1 cellular context compared by ENCODE assay signal in the genomic region with DNA sequence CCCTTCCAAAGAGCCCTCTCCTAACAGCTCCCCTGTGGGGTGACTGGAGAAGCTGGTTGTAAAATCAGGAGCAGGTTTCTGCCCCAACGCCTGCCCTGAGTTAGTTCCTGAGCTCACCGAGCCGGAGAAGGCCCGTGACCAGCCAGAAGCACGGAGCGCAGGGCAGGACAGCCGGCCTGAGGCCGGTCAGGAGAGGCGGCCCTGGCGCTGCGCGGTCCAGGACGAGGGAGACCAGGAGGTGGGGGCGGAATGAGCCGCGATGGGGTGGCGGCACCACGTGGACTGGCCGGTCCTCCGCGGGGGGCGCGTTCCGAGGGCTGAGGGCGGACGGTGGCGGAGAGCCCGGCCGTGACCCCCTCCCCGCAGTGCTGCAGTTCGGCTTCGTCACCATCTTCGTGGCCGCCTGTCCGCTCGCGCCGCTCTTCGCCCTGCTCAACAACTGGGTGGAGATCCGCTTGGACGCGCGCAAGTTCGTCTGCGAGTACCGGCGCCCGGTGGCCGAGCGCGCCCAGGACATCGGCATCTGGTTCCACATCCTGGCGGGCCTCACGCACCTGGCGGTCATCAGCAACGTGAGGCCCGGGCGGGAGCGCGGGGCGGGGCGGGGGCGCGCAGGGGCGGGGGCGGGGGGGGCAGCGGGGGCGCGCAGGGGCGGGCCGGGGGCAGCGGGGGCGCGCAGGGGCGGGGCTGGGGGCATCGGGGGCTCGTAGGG.
TF ChIP-seq lines count a peak whose summit lies in the region.

No MANE protein-coding gene starts in this region.

TF ChIP-seq in HepG2, 621 proteins besides CTCF, POLR2A, EP300 and RAD21 (continued from another document and continues in another):
- TF ChIP-seq, protein P1, sequence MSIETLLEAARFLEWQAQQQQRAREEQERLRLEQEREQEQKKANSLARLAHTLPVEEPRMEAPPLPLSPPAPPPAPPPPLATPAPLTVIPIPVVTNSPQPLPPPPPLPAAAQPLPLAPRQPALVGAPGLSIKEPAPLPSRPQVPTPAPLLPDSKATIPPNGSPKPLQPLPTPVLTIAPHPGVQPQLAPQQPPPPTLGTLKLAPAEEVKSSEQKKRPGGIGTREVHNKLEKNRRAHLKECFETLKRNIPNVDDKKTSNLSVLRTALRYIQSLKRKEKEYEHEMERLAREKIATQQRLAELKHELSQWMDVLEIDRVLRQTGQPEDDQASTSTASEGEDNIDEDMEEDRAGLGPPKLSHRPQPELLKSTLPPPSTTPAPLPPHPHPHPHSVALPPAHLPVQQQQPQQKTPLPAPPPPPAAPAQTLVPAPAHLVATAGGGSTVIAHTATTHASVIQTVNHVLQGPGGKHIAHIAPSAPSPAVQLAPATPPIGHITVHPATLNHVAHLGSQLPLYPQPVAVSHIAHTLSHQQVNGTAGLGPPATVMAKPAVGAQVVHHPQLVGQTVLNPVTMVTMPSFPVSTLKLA (IDR thresholded peaks at IDR 0.05): peak; percentile 74
- TF ChIP-seq ELF4 (CRISPR knock-in tag; IDR thresholded peaks at IDR 0.05; ENCODE audit: borderline replicate concordance) (no peak), IKZF1 (IDR thresholded peaks at IDR 0.05) (no peak), ARNT2 (CRISPR knock-in tag; IDR thresholded peaks at IDR 0.05; ENCODE audit: low read depth) (peak; percentile 89; the same call in 1 of the 2 replicates), TOE1 (CRISPR knock-in tag; IDR thresholded peaks at IDR 0.05) (no peak), ZC3H4 (CRISPR knock-in tag; IDR thresholded peaks at IDR 0.05; ENCODE audit: borderline replicate concordance) (no peak), RFXANK (CRISPR knock-in tag; IDR thresholded peaks at IDR 0.05) (peak; percentile 52; the same call in 1 of the 2 replicates), TEAD3 (CRISPR knock-in tag; optimal IDR thresholded peaks at IDR 0.05; ENCODE audit: borderline replicate concordance) (peak; percentile 80), ELF3 (CRISPR knock-in tag; IDR thresholded peaks at IDR 0.05) (no peak; the same call in none of the 2 replicates), MAFG (CRISPR knock-in tag; IDR thresholded peaks at IDR 0.05) (no peak), CENPT (CRISPR knock-in tag; IDR thresholded peaks at IDR 0.05; ENCODE audit: low read depth) (no peak), SETDB1 (CRISPR knock-in tag; IDR thresholded peaks at IDR 0.05; ENCODE audit: borderline replicate concordance) (no peak), CHCHD3 (CRISPR knock-in tag; IDR thresholded peaks at IDR 0.05) (peak; percentile 86; the same call in 1 of the 2 replicates), ZBTB21 (CRISPR knock-in tag; IDR thresholded peaks at IDR 0.05) (no peak), ZIK1 (CRISPR knock-in tag; IDR thresholded peaks at IDR 0.05; ENCODE audit: borderline replicate concordance, low read depth) (peak; percentile 92), TCF12 (IDR thresholded peaks at IDR 0.05) (no peak), TCF12 (CRISPR knock-in tag; IDR thresholded peaks at IDR 0.05) (peak; percentile 74), ZNF207 (IDR thresholded peaks at IDR 0.05; ENCODE audit: borderline replicate concordance) (no peak), ZNF253 (CRISPR knock-in tag; IDR thresholded peaks at IDR 0.05; ENCODE audit: borderline replicate concordance) (no peak), SMARCC2 (IDR thresholded peaks at IDR 0.05) (no peak), SKI (IDR thresholded peaks at IDR 0.05; ENCODE audit: partially characterized antibody) (no peak)
- TF ChIP-seq, protein P2, sequence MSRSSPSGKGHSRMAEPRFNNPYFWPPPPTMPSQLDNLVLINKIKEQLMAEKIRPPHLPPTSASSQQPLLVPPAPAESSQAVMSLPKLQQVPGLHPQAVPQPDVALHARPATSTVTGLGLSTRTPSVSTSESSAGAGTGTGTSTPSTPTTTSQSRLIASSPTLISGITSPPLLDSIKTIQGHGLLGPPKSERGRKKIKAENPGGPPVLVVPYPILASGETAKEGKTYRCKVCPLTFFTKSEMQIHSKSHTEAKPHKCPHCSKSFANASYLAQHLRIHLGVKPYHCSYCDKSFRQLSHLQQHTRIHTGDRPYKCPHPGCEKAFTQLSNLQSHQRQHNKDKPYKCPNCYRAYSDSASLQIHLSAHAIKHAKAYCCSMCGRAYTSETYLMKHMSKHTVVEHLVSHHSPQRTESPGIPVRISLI (CRISPR knock-in tag; IDR thresholded peaks at IDR 0.05; ENCODE audit: borderline replicate concordance): peak; percentile 9; the same call in 1 of the 2 replicates
- TF ChIP-seq, protein P3, sequence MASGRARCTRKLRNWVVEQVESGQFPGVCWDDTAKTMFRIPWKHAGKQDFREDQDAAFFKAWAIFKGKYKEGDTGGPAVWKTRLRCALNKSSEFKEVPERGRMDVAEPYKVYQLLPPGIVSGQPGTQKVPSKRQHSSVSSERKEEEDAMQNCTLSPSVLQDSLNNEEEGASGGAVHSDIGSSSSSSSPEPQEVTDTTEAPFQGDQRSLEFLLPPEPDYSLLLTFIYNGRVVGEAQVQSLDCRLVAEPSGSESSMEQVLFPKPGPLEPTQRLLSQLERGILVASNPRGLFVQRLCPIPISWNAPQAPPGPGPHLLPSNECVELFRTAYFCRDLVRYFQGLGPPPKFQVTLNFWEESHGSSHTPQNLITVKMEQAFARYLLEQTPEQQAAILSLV (CRISPR knock-in tag; IDR thresholded peaks at IDR 0.05; ENCODE audit: borderline replicate concordance): peak; percentile 98
- TF ChIP-seq, protein P4, sequence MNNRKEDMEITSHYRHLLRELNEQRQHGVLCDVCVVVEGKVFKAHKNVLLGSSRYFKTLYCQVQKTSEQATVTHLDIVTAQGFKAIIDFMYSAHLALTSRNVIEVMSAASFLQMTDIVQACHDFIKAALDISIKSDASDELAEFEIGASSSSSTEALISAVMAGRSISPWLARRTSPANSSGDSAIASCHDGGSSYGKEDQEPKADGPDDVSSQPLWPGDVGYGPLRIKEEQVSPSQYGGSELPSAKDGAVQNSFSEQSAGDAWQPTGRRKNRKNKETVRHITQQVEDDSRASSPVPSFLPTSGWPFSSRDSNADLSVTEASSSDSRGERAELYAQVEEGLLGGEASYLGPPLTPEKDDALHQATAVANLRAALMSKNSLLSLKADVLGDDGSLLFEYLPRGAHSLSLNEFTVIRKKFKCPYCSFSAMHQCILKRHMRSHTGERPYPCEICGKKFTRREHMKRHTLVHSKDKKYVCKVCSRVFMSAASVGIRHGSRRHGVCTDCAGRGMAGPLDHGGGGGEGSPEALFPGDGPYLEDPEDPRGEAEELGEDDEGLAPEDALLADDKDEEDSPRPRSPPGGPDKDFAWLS (CRISPR knock-in tag; IDR thresholded peaks at IDR 0.05; ENCODE audit: borderline replicate concordance): 0 out of 2 replicates have a peak, but pooled peaks have one; percentile 54
- TF ChIP-seq, protein P5, sequence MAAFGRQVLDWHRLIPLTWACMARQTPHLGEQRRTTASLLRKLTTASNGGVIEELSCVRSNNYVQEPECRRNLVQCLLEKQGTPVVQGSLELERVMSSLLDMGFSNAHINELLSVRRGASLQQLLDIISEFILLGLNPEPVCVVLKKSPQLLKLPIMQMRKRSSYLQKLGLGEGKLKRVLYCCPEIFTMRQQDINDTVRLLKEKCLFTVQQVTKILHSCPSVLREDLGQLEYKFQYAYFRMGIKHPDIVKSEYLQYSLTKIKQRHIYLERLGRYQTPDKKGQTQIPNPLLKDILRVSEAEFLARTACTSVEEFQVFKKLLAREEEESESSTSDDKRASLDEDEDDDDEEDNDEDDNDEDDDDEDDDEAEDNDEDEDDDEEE (CRISPR knock-in tag; IDR thresholded peaks at IDR 0.05): peak; percentile 77; the same call in 1 of the 2 replicates
- TF ChIP-seq, protein P6, sequence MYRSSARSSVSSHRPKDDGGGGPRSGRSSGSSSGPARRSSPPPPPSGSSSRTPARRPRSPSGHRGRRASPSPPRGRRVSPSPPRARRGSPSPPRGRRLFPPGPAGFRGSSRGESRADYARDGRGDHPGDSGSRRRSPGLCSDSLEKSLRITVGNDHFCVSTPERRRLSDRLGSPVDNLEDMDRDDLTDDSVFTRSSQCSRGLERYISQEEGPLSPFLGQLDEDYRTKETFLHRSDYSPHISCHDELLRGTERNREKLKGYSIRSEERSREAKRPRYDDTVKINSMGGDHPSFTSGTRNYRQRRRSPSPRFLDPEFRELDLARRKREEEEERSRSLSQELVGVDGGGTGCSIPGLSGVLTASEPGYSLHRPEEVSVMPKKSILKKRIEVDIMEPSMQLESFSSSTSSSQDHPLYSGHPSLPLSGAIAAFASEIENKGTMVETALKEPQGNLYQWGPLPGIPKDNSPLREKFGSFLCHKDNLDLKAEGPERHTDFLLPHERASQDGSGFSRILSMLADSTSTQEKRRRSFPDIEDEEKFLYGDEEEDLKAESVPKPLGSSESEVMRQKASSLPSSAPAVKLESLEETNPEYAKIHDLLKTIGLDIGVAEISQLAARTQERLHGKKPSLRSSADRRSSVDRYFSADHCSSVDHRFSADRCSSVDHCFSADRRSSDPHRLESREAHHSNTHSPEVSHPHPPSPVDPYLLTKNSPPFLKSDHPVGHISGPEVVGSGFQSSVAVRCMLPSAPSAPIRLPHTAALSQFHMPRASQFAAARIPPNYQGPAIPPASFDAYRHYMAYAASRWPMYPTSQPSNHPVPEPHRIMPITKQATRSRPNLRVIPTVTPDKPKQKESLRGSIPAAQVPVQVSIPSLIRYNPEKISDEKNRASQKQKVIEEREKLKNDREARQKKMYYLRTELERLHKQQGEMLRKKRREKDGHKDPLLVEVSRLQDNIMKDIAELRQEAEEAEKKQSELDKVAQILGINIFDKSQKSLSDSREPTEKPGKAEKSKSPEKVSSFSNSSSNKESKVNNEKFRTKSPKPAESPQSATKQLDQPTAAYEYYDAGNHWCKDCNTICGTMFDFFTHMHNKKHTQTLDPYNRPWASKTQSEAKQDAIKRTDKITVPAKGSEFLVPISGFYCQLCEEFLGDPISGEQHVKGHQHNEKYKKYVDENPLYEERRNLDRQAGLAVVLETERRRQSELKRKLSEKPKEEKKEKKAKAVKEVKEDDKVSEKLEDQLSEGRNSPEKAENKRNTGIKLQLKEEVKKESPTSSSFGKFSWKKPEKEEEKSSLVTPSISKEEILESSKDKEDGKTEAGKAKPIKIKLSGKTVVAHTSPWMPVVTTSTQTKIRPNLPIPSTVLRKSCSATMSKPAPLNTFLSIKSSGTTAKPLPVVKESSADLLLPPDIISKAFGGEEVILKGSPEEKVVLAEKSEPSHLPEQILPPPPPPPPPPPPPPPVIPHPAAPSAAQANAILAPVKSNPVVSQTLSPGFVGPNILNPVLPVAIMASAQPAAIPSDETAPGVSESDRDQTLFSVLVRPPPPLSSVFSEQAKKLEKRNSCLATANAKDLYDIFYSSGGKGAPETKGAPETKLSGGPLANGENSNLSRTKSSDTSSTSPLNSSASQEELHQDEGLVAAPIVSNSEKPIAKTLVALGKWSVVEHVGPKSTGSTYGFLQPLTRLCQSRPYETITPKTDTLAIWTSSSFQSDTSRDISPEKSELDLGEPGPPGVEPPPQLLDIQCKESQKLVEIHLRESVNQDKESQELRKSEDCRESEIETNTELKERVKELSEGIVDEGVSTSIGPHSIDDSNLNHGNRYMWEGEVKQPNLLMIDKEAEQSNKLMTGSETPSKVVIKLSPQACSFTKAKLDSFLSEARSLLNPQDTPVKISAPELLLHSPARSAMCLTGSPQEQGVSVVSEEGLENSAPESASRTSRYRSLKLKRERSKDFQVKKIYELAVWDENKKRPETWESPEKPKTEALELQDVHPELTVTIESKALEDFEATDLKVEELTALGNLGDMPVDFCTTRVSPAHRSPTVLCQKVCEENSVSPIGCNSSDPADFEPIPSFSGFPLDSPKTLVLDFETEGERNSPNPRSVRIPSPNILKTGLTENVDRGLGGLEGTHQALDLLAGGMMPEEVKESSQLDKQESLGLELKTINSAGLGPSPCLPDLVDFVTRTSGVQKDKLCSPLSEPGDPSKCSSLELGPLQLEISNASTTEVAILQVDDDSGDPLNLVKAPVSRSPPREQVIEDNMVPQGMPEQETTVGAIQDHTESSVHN (CRISPR knock-in tag; IDR thresholded peaks at IDR 0.05): no peak; the same call in 1 of the 2 replicates
- TF ChIP-seq, protein P7, sequence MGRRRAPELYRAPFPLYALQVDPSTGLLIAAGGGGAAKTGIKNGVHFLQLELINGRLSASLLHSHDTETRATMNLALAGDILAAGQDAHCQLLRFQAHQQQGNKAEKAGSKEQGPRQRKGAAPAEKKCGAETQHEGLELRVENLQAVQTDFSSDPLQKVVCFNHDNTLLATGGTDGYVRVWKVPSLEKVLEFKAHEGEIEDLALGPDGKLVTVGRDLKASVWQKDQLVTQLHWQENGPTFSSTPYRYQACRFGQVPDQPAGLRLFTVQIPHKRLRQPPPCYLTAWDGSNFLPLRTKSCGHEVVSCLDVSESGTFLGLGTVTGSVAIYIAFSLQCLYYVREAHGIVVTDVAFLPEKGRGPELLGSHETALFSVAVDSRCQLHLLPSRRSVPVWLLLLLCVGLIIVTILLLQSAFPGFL (CRISPR knock-in tag; IDR thresholded peaks at IDR 0.05): no peak
- TF ChIP-seq, protein P8, sequence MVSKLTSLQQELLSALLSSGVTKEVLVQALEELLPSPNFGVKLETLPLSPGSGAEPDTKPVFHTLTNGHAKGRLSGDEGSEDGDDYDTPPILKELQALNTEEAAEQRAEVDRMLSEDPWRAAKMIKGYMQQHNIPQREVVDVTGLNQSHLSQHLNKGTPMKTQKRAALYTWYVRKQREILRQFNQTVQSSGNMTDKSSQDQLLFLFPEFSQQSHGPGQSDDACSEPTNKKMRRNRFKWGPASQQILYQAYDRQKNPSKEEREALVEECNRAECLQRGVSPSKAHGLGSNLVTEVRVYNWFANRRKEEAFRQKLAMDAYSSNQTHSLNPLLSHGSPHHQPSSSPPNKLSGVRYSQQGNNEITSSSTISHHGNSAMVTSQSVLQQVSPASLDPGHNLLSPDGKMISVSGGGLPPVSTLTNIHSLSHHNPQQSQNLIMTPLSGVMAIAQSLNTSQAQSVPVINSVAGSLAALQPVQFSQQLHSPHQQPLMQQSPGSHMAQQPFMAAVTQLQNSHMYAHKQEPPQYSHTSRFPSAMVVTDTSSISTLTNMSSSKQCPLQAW (CRISPR knock-in tag; IDR thresholded peaks at IDR 0.05): peak; percentile 23; the same call in 1 of the 2 replicates
- TF ChIP-seq, protein P9, sequence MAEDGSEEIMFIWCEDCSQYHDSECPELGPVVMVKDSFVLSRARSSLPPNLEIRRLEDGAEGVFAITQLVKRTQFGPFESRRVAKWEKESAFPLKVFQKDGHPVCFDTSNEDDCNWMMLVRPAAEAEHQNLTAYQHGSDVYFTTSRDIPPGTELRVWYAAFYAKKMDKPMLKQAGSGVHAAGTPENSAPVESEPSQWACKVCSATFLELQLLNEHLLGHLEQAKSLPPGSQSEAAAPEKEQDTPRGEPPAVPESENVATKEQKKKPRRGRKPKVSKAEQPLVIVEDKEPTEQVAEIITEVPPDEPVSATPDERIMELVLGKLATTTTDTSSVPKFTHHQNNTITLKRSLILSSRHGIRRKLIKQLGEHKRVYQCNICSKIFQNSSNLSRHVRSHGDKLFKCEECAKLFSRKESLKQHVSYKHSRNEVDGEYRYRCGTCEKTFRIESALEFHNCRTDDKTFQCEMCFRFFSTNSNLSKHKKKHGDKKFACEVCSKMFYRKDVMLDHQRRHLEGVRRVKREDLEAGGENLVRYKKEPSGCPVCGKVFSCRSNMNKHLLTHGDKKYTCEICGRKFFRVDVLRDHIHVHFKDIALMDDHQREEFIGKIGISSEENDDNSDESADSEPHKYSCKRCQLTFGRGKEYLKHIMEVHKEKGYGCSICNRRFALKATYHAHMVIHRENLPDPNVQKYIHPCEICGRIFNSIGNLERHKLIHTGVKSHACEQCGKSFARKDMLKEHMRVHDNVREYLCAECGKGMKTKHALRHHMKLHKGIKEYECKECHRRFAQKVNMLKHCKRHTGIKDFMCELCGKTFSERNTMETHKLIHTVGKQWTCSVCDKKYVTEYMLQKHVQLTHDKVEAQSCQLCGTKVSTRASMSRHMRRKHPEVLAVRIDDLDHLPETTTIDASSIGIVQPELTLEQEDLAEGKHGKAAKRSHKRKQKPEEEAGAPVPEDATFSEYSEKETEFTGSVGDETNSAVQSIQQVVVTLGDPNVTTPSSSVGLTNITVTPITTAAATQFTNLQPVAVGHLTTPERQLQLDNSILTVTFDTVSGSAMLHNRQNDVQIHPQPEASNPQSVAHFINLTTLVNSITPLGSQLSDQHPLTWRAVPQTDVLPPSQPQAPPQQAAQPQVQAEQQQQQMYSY (CRISPR knock-in tag; IDR thresholded peaks at IDR 0.05): 0 out of 2 replicates have a peak, but pooled peaks have one; percentile 32
